Comparison of ENCODE assay signal across 9 cellular contexts in genomic region chr7:99929730-99930053, GRCh38. TPM values are rescaled to one million over a fixed set of nuclear protein-coding genes. Genes with fewer than 3 reads are reported as not detected.
DNase-seq lines count a peak whose midpoint lies in the region; ATAC-seq and TF ChIP-seq lines count a peak whose summit lies in the region.
"Had no signal": no experiment of that assay in that cellular context is flagged by ENCODE, and none has a peak within 500 bp of the region (broad histone marks: within the 10 kb centered on the region; RNA-seq: fewer than 3 reads in every experiment).

No MANE protein-coding gene starts in this region.

- no peak for TF ChIP-seq EP300 in SK-N-SH (IDR thresholded peaks at IDR 0.05; ENCODE audit: borderline replicate concordance in 1 of 2, low read depth in 1 of 2, low read length in 1 of 2)

- H3K4me1 Mint-ChIP-seq in endothelial cell (ENCODE audit: unreplicated experiment) = peaks cover 24% of the 10 kb centered on the region

- TF ChIP-seq CTCF in SK-N-SH (IDR thresholded peaks at IDR 0.05) (no peak), endothelial cell (IDR thresholded peaks at IDR 0.05; ENCODE audit: unreplicated experiment) (no peak), parathyroid adenoma (IDR thresholded peaks at IDR 0.05) (no peak), body of pancreas (IDR thresholded peaks at IDR 0.05) (no peak)

- 2 to 9% methylated on average over 2 of the region's 2 CpGs for WGBS in GM23248 (ENCODE audit: low coverage in 1 of 2, low lambda C conversion rate in 2 of 2, missing lambda C conversion rate in 2 of 2), 2 experiments
- 62% methylated on average over 2 of the region's 2 CpGs for WGBS in SK-N-SH (ENCODE audit: low lambda C conversion rate)
- 35 to 46% methylated on average over 2 of the region's 2 CpGs for WGBS in body of pancreas, 2 donors

- H3K27me3 Mint-ChIP-seq in endothelial cell (ENCODE audit: unreplicated experiment) = no peaks in the 10 kb centered on the region

- POLR2A ChIA-PET in SK-N-SH (lab: Yijun Ruan, JAX) = interaction anchor here (1.0 kb wide), 2 partner anchors 19 to 61 kb away, joined by 3 read pairs; no protein-coding TSS in a partner anchor

- H3K36me3 Mint-ChIP-seq in endothelial cell (ENCODE audit: low read depth, unreplicated experiment) = no peaks in the 10 kb centered on the region

- no peak for TF ChIP-seq RAD21 in SK-N-SH (IDR thresholded peaks at IDR 0.05; ENCODE audit: low read length)

- no peak overlapping the region for H3K27ac ChIP-seq in GM23248
- H3K27ac ChIP-seq in SK-N-SH (ENCODE audit: low read depth in 2 of 2, low read length in 1 of 2) = no peak overlapping the region; a peak in 1 of 4 replicates
- H3K27ac ChIP-seq in parathyroid adenoma = peak overlapping the region; percentile 3
- H3K27ac ChIP-seq in body of pancreas = peak overlapping the region in 1 of 4 donors; percentile 10

- H3K9me3 Mint-ChIP-seq in endothelial cell (ENCODE audit: unreplicated experiment) = no peaks in the 10 kb centered on the region

- H3K4me1 ChIP-seq in GM23248 (ENCODE audit: insufficient read depth) (no peaks in the 10 kb centered on the region), SK-N-SH (ENCODE audit: control insufficient read depth in 1 of 2, insufficient read depth in 2 of 2, low read depth in 1 of 2, low read length in 1 of 2) (peaks cover 0 to 5% of the 10 kb centered on the region in 2 experiments; a peak in 1 of 4 replicates), parathyroid adenoma (peaks cover 7% of the 10 kb centered on the region), body of pancreas (peaks cover 4% of the 10 kb centered on the region)

- peak overlapping the region; percentile 75 for H3K4me3 Mint-ChIP-seq in endothelial cell (ENCODE audit: unreplicated experiment)

- no peak for TF ChIP-seq POLR2A in body of pancreas (IDR thresholded peaks at IDR 0.05)

- ATAC-seq in body of pancreas = no peak

- H3K9me3 ChIP-seq in GM23248 (ENCODE audit: low read depth) = no peaks in the 10 kb centered on the region
- no peaks in the 10 kb centered on the region for H3K9me3 ChIP-seq in SK-N-SH
- no peaks in the 10 kb centered on the region for H3K9me3 ChIP-seq in parathyroid adenoma (ENCODE audit: control insufficient read depth, low read length)
- no peaks in the 10 kb centered on the region for H3K9me3 ChIP-seq in body of pancreas
- H3K9me3 ChIP-seq: adrenal gland had no signal

- H3F3A ChIP-seq in GM23248 (ENCODE audit: insufficient read depth) (no peaks in the 10 kb centered on the region), SK-N-SH (replicated peaks; ENCODE audit: insufficient read depth) (no peaks in the 10 kb centered on the region)

- no peaks in the 10 kb centered on the region for H3K79me2 ChIP-seq in GM23248 (ENCODE audit: insufficient read depth)
- H3K79me2 ChIP-seq in SK-N-SH (ENCODE audit: insufficient read depth) = no peaks in the 10 kb centered on the region
- no peaks in the 10 kb centered on the region for H3K79me2 ChIP-seq in parathyroid adenoma

- H3K27me3 ChIP-seq in GM23248 (replicated peaks; ENCODE audit: insufficient read depth) = peaks cover 5% of the 10 kb centered on the region
- peaks cover 41% of the 10 kb centered on the region; the same call in 1 of the 2 replicates for H3K27me3 ChIP-seq in SK-N-SH (ENCODE audit: insufficient read depth)
- no peaks in the 10 kb centered on the region for H3K27me3 ChIP-seq in parathyroid adenoma (ENCODE audit: control insufficient read depth, insufficient read depth, low read length)
- H3K27me3 ChIP-seq in body of pancreas = no peaks in the 10 kb centered on the region

- H4K20me1 ChIP-seq in GM23248 (ENCODE audit: insufficient read depth) (no peaks in the 10 kb centered on the region), SK-N-SH (ENCODE audit: insufficient read depth) (no peaks in the 10 kb centered on the region)

- H3K9ac ChIP-seq in GM23248 = 0 out of 2 replicates have a peak overlapping the region, but pooled peaks have one; percentile 13
- H3K9ac ChIP-seq in SK-N-SH = no peak overlapping the region
- H3K9ac ChIP-seq in parathyroid adenoma = no peak overlapping the region

- in situ Hi-C loops in GM23248 (cut with MboI) = no loop called here

- intact Hi-C loops in body of pancreas (cut with DNase I) = loop anchor here (10.0 kb wide), 1 partner anchor 145 kb away; no protein-coding TSS in a partner anchor

- peak overlapping the region; percentile 85 for H3K27ac Mint-ChIP-seq in endothelial cell (ENCODE audit: unreplicated experiment)

- CTCF ChIA-PET in SK-N-SH (lab: Yijun Ruan, JAX) = interaction anchor here (0.6 to 3.3 kb wide), 24 partner anchors 8 to 949 kb away, joined by 3 to 30 read pairs (median 4); partner anchors contain the start of gene TRIM4

- H3K4me2 ChIP-seq in GM23248 (ENCODE audit: unreplicated experiment) (peak overlapping the region; percentile 62), SK-N-SH (peak overlapping the region; percentile 22), parathyroid adenoma (ENCODE audit: low read length) (peak overlapping the region; percentile 57)

- peak overlapping the region; percentile 58 for H3K4me3 ChIP-seq in GM23248
- peak overlapping the region; percentile 36 to 37; a peak in 2 of 4 replicates for H3K4me3 ChIP-seq in SK-N-SH (ENCODE audit: low read depth in 2 of 2, low read length in 1 of 2)
- peak overlapping the region; percentile 3 for H3K4me3 ChIP-seq in parathyroid adenoma (ENCODE audit: low read depth, low read length)
- H3K4me3 ChIP-seq in body of pancreas = no peak overlapping the region

- no peaks in the 10 kb centered on the region for H3K9me2 ChIP-seq in GM23248 (ENCODE audit: insufficient read depth)
- H3K9me2 ChIP-seq in SK-N-SH = no peaks in the 10 kb centered on the region

- H2AFZ ChIP-seq in GM23248 (peak overlapping the region; percentile 63), SK-N-SH (ENCODE audit: low read depth) (no peak overlapping the region), parathyroid adenoma (peak overlapping the region; percentile 80)

- DNase-seq in GM23248 = no peak
- DNase-seq in SK-N-SH = no peak
- DNase-seq in endothelial cell (ENCODE audit: low spot score) = no peak
- DNase-seq in NCI-H2029 (lab: John Stamatoyannopoulos, UW) = no peak
- DNase-seq in stimulated activated naive CD4-positive, alpha-beta T cell (lab: John Stamatoyannopoulos, UW) = no peak
- DNase-seq in body of pancreas = no peak

- H3K36me3 ChIP-seq in GM23248 (ENCODE audit: low read depth) (no peaks in the 10 kb centered on the region), SK-N-SH (replicated peaks in 1 of 2; ENCODE audit: control insufficient read depth in 1 of 2, insufficient read depth in 2 of 2, low read length in 1 of 2) (no peaks in the 10 kb centered on the region), parathyroid adenoma (ENCODE audit: control insufficient read depth, insufficient read depth, low read length) (no peaks in the 10 kb centered on the region), body of pancreas (replicated peaks in 1 of 2; ENCODE audit: insufficient read depth in 1 of 2, low read depth in 2 of 2) (no peaks in the 10 kb centered on the region)
- H3K36me3 ChIP-seq: adrenal gland had no signal

TF ChIP-seq in SK-N-SH, 30 proteins besides CTCF, POLR2A, EP300 and RAD21 (continues in another document):
- TF ChIP-seq NFIC (IDR thresholded peaks at IDR 0.05; ENCODE audit: borderline replicate concordance) (no peak), POLR2AphosphoS5 (IDR thresholded peaks at IDR 0.05; ENCODE audit: low read depth, low read length) (no peak), RCOR1 (IDR thresholded peaks at IDR 0.05; ENCODE audit: low read length) (no peak), TAF1 (IDR thresholded peaks at IDR 0.05; ENCODE audit: borderline replicate concordance, low read depth, low read length) (no peak), USF2 (IDR thresholded peaks at IDR 0.05; ENCODE audit: borderline replicate concordance, low read depth, low read length) (no peak)

RNA-seq across cellular contexts. Expression of gene GJC3, which starts 0.3 kb away (rescaled TPM):
- total RNA-seq in GM23248 (2014; rRNA removed; shearing (Covaris generic)) = not detected in 2 replicates
- polyA plus RNA-seq in GM23248 (2016; fragmentation: Nextera tagmentation; extraction: Ambion mirVana) = not detected in 2 replicates
- polyA plus RNA-seq in SK-N-SH (2012; rRNA removed) = not detected in 2 replicates
- 0.03 TPM in 2 replicates for polyA plus RNA-seq in SK-N-SH (2012; cell fraction: cytosol; rRNA removed)
- 0.05 TPM in 1 of 2 replicates, not detected in the other for polyA plus RNA-seq in SK-N-SH (2012; cell fraction: nucleus; rRNA removed)
- 1.8 TPM for total RNA-seq in endothelial cell (ENCODE audit: unreplicated experiment)
- not detected for total RNA-seq in body of pancreas
- total RNA-seq: adrenal gland had no signal
- polyA plus RNA-seq: neural cell had no signal

RNA-seq across cellular contexts. Expression of gene TRIM4, which starts 10.4 kb away (rescaled TPM):
- total RNA-seq in GM23248 (2014; rRNA removed; shearing (Covaris generic)) = 27.2 and 34.5 TPM in 2 replicates
- 20.2 and 22.6 TPM in 2 replicates for polyA plus RNA-seq in GM23248 (2016; fragmentation: Nextera tagmentation; extraction: Ambion mirVana)
- 6.6 and 7.6 TPM in 2 replicates for polyA plus RNA-seq in SK-N-SH (2012; rRNA removed)
- polyA plus RNA-seq in SK-N-SH (2012; cell fraction: cytosol; rRNA removed) = 8.9 and 9.6 TPM in 2 replicates
- 6.8 and 8.8 TPM in 2 replicates for polyA plus RNA-seq in SK-N-SH (2012; cell fraction: nucleus; rRNA removed)
- total RNA-seq in endothelial cell (ENCODE audit: unreplicated experiment) = 5.8 TPM
- 10 to 100 TPM; 31.9 to 41.9 TPM for total RNA-seq in body of pancreas
- polyA plus RNA-seq: neural cell had no signal

RNA-seq across cellular contexts. Expression of gene AZGP1, which starts 46.1 kb away (rescaled TPM):
- total RNA-seq in GM23248 (2014; rRNA removed; shearing (Covaris generic)) = not detected in 2 replicates
- not detected in 2 replicates for polyA plus RNA-seq in GM23248 (2016; fragmentation: Nextera tagmentation; extraction: Ambion mirVana)
- 0.15 TPM in 1 of 2 replicates, not detected in the other for polyA plus RNA-seq in SK-N-SH (2012; rRNA removed)
- 0.05 and 0.07 TPM in 2 replicates for polyA plus RNA-seq in SK-N-SH (2012; cell fraction: cytosol; rRNA removed)
- not detected in 2 replicates for polyA plus RNA-seq in SK-N-SH (2012; cell fraction: nucleus; rRNA removed)
- not detected for total RNA-seq in endothelial cell (ENCODE audit: unreplicated experiment)
- total RNA-seq in body of pancreas = 100 to 1,000 TPM; 133 to 271 TPM
- polyA plus RNA-seq: neural cell had no signal

RNA-seq across cellular contexts. Expression of gene OR2AE1, which starts 52.9 kb away (rescaled TPM):
- not detected in 2 replicates for total RNA-seq in GM23248 (2014; rRNA removed; shearing (Covaris generic))
- not detected in 2 replicates for polyA plus RNA-seq in GM23248 (2016; fragmentation: Nextera tagmentation; extraction: Ambion mirVana)
- not detected in 2 replicates for polyA plus RNA-seq in SK-N-SH (2012; rRNA removed)
- not detected in 2 replicates for polyA plus RNA-seq in SK-N-SH (2012; cell fraction: cytosol; rRNA removed)
- polyA plus RNA-seq in SK-N-SH (2012; cell fraction: nucleus; rRNA removed) = not detected in 2 replicates
- not detected for total RNA-seq in endothelial cell (ENCODE audit: unreplicated experiment)
- total RNA-seq in body of pancreas = 1 to 10 TPM in 1 of 2 donors, not detected in 1; 2.0 TPM
- polyA plus RNA-seq: adrenal gland, neural cell had no signal

Comparison
In these comparisons a context has a peak if more than half of its experiments do, and no peak if none do; other contexts are left out.
1. H3K4me3 ChIP-seq: peak in GM23248 (single experiment), SK-N-SH (2 of 2) and parathyroid adenoma (single experiment); none in body of pancreas (0 of 2).
2. RNA of gene AZGP1, which starts 46.1 kb away (total RNA-seq): 133 to 271 TPM in body of pancreas; not detected in GM23248 and not detected in endothelial cell (single experiment); every median in the first group is over 100 times any median in the second.
3. Peak in every context shown above with its lines, with median percentiles within 50 percentile points of each other: H3K4me2 ChIP-seq.